8 cellular contexts compared by ENCODE assay signal in genomic region chr16:67163164-67163902, GRCh38. TPM values are rescaled to one million over a fixed set of nuclear protein-coding genes. Genes with fewer than 3 reads are reported as not detected.
DNase-seq lines count a peak whose midpoint lies in the region; ATAC-seq, FAIRE-seq and TF ChIP-seq lines count a peak whose summit lies in the region.

No MANE protein-coding gene starts in this region.

- TF ChIP-seq CTCF in bronchial epithelial cell (IDR thresholded peaks at IDR 0.05; ENCODE audit: insufficient read depth, low read length, severe bottlenecking): no peak

- ATAC-seq in HG02678 (IDR thresholded peaks at IDR 0.05; ENCODE audit: unreplicated experiment): no peak

- in situ Hi-C loops in G401 (cut with HindIII; ENCODE audit: low sequenced_read_pairs): no loop called here

- H3K36me3 ChIP-seq in bronchial epithelial cell (ENCODE audit: control insufficient read depth, insufficient read depth, low read length): peaks cover 2% of the 10 kb centered on the region

- H3K27me3 ChIP-seq in bronchial epithelial cell (ENCODE audit: control insufficient read depth, insufficient read depth, low read length): peaks cover 14% of the 10 kb centered on the region
- H3K27me3 ChIP-seq in layer of hippocampus (ENCODE audit: control insufficient read depth, insufficient read depth, low read length): peaks cover 3% of the 10 kb centered on the region

- H3K4me3 ChIP-seq in bronchial epithelial cell (ENCODE audit: low read depth, low read length): peak overlapping the region; percentile 21

- FAIRE-seq in bronchial epithelial cell (lab: Jason Lieb, UNC): no peak

- H3K27ac ChIP-seq in layer of hippocampus (ENCODE audit: low read depth, low read length): peak overlapping the region; percentile 92

- DNase-seq in G401 (ENCODE audit: low spot score): peak; percentile 88
- DNase-seq in NCI-H524 treated with DMSO at 0.1 percent for 48 hours (lab: John Stamatoyannopoulos, UW): peak; percentile 53
- DNase-seq in bronchial epithelial cell (ENCODE audit: low read depth): no peak
- peak; percentile 16 to 48 (median 26) for DNase-seq in stimulated activated naive CD4-positive, alpha-beta T cell (lab: John Stamatoyannopoulos, UW)
- no peak for DNase-seq in T1000 (lab: John Stamatoyannopoulos, UW)
- DNase-seq in epidermal melanocyte (ENCODE audit: insufficient read length, low spot score): no peak

RNA-seq across cellular contexts. Expression of gene HSF4, which starts 1.2 kb away (rescaled TPM):
- 17.8 and 17.9 TPM in 2 replicates for total RNA-seq in G401 (2014; rRNA removed; shearing (Covaris generic))
- total RNA-seq in bronchial epithelial cell: 3.7 and 8.1 TPM in 2 replicates

RNA-seq across cellular contexts. Expression of gene FBXL8, which starts 3.6 kb away (rescaled TPM):
- 8.2 and 10.4 TPM in 2 replicates for total RNA-seq in G401 (2014; rRNA removed; shearing (Covaris generic))
- 4.1 and 4.5 TPM in 2 replicates for total RNA-seq in bronchial epithelial cell

RNA-seq across cellular contexts. Expression of gene TRADD, which starts 3.6 kb away (rescaled TPM):
- total RNA-seq in G401 (2014; rRNA removed; shearing (Covaris generic)): 8.8 and 15.4 TPM in 2 replicates
- total RNA-seq in bronchial epithelial cell: 31.9 and 35.8 TPM in 2 replicates

RNA-seq across cellular contexts. Expression of gene NOL3, which starts 7.0 kb away (rescaled TPM):
- 13.4 and 17.5 TPM in 2 replicates for total RNA-seq in G401 (2014; rRNA removed; shearing (Covaris generic))
- 28.2 and 37.8 TPM in 2 replicates for total RNA-seq in bronchial epithelial cell

RNA-seq across cellular contexts. Expression of gene B3GNT9, which starts 12.5 kb away (rescaled TPM):
- 0.55 TPM in 1 of 2 replicates, not detected in the other for total RNA-seq in G401 (2014; rRNA removed; shearing (Covaris generic))
- 8.7 and 11.4 TPM in 2 replicates for total RNA-seq in bronchial epithelial cell

Comparison
In these comparisons a context has a peak if more than half of its experiments do, and no peak if none do; other contexts are left out.
1. DNase-seq: peak in G401 (single experiment), NCI-H524 treated with DMSO at 0.1 percent for 48 hours (single experiment) and stimulated activated naive CD4-positive, alpha-beta T cell (6 of 6); none in bronchial epithelial cell (single experiment), T1000 (single experiment) and epidermal melanocyte (single experiment).